Comparison of ENCODE assay signal across 1 cellular context in genomic region chr14:68679301-68679700, GRCh38.
TF ChIP-seq lines count a peak whose summit lies in the region.

No MANE protein-coding gene starts in this region.

TF ChIP-seq in WTC11, 78 proteins besides CTCF, POLR2A, EP300 and RAD21 (continued from another document):
- TF ChIP-seq ZNF532 (CRISPR knock-in tag; IDR thresholded peaks at IDR 0.05; ENCODE audit: borderline replicate concordance) (no peak), AFF4 (CRISPR knock-in tag; IDR thresholded peaks at IDR 0.05; ENCODE audit: borderline replicate concordance) (no peak), NR3C1 (CRISPR knock-in tag; conservative IDR thresholded peaks at IDR 0.05; ENCODE audit: low read depth) (no peak), ZNF671 (CRISPR knock-in tag; IDR thresholded peaks at IDR 0.05) (no peak), ZNF396 (CRISPR knock-in tag; IDR thresholded peaks at IDR 0.05; ENCODE audit: borderline replicate concordance) (no peak)
